ENCODE assay signal across 16 cellular contexts in genomic region chr4:74656596-74656995, GRCh38.
"Had no signal": no experiment of that assay in that cellular context is flagged by ENCODE, and none has a peak within 500 bp of the region (broad histone marks: within the 10 kb centered on the region; RNA-seq: fewer than 3 reads in every experiment).

No MANE protein-coding gene starts in this region.

- H3K4me1 ChIP-seq: thyroid gland had no signal

- H3K27me3 ChIP-seq: neutrophil, suprapubic skin, thyroid gland had no signal

- DNase-seq: foreskin melanocyte; head of caudate nucleus; hippocampal formation; mammary epithelial cell; mucosa of descending colon; naive thymus-derived CD8-positive, alpha-beta T cell; posterior cingulate gyrus; right cardiac atrium; small intestine; stimulated activated CD4-positive, alpha-beta T cell treated with anti-CD3 and anti-CD28 coated beads, Interleukin-2, amount 100 ng/mL, for 48 hours; stimulated activated naive CD4-positive, alpha-beta T cell treated with Interleukin-2 at 50 U/mL for 16 hours; thyroid gland had no signal

- H3K9me3 ChIP-seq: mucosa of descending colon, neutrophil, suprapubic skin, thyroid gland had no signal

- FAIRE-seq: colon, small intestine, urothelium cell line had no signal

- H3K27ac ChIP-seq: neutrophil, suprapubic skin, thyroid gland had no signal

- ATAC-seq: mucosa of descending colon; naive thymus-derived CD8-positive, alpha-beta T cell; right cardiac atrium had no signal

- H3K4me3 ChIP-seq: mucosa of descending colon, suprapubic skin, thyroid gland had no signal

- H3K36me3 ChIP-seq: neutrophil, suprapubic skin, thyroid gland had no signal
